In genomic region chr3:62873672-62874397, GRCh38 we compare ENCODE assay signal across 9 cellular contexts. TPM values are rescaled to one million over a fixed set of nuclear protein-coding genes. Genes with fewer than 3 reads are reported as not detected.
DNase-seq lines count a peak whose midpoint lies in the region; ATAC-seq and TF ChIP-seq lines count a peak whose summit lies in the region.
"Had no signal": no experiment of that assay in that cellular context is flagged by ENCODE, and none has a peak within 500 bp of the region (broad histone marks: within the 10 kb centered on the region; RNA-seq: fewer than 3 reads in every experiment).

No MANE protein-coding gene starts in this region.

- in situ Hi-C loops in T47D (cut with HindIII; ENCODE audit: low pct_unique_long_range_greater_than_20kb, low sequenced_read_pairs), result no loop called here

- TF ChIP-seq CTCF in GM12875 (IDR thresholded peaks at IDR 0.05; ENCODE audit: borderline replicate concordance, insufficient read depth, low read depth, low read length), result 0 out of 2 replicates have a peak, but pooled peaks have one; percentile 25
- TF ChIP-seq CTCF in testis (IDR thresholded peaks at IDR 0.05), result no peak

- peak; percentile 87 for ATAC-seq in left colon
- no peak for ATAC-seq in HG03159 (IDR thresholded peaks at IDR 0.05; ENCODE audit: unreplicated experiment)
- ATAC-seq in HG02588 (IDR thresholded peaks at IDR 0.05; ENCODE audit: unreplicated experiment), result no peak

- intact Hi-C loops in left colon (cut with DNase I, micrococcal nuclease), result no loop called here
- intact Hi-C loops in testis (cut with DNase I; ENCODE audit: low total_unique reads), result no loop called here

- DNase-seq in NCI-H1930 (lab: John Stamatoyannopoulos, UW) (peak; percentile 68 to 80), T47D (ENCODE audit: low read depth in 1 of 2, low spot score in 1 of 2) (peak; percentile 5 to 11), left colon (peak; percentile 38 to 70), testis (peak; percentile 79), NOMO-1 (lab: John Stamatoyannopoulos, UW; ENCODE audit: unreplicated experiment in 2 of 2) (no peak)

- H3K9me3 ChIP-seq in testis, result no peaks in the 10 kb centered on the region

- TF ChIP-seq POLR2A in testis (IDR thresholded peaks at IDR 0.05), result no peak

- peak overlapping the region; percentile 60 to 64 for H3K27ac ChIP-seq in testis
- H3K27ac ChIP-seq: SK-N-MC had no signal

- H3K4me3 ChIP-seq in GM12875 (ENCODE audit: low read depth, low read length), result peak overlapping the region; percentile 5
- H3K4me3 ChIP-seq in testis, result peak overlapping the region; percentile 54 to 77
- H3K4me3 ChIP-seq: SK-N-MC had no signal

- no peaks in the 10 kb centered on the region for H3K36me3 ChIP-seq in testis (ENCODE audit: low read depth, missing control alignments)

- peaks cover 9% of the 10 kb centered on the region for H3K4me1 ChIP-seq in testis

- H3K27me3 ChIP-seq in testis, result no peaks in the 10 kb centered on the region

- WGBS in testis, 2 donors, result 1% methylated on average over 10 to 45 of the region's 56 CpGs

RNA-seq across cellular contexts. Expression of gene CADPS, which starts 1.4 kb away (rescaled TPM):
- total RNA-seq in left colon, result 1 to 10 TPM; 3.7 to 4.4 TPM
- total RNA-seq in testis, result 10 to 100 TPM; 21.6 to 56.4 TPM
- polyA plus RNA-seq in testis (ENCODE audit: insufficient read depth, low read depth, low replicate concordance), result 8.6 TPM

Comparison
In these comparisons a context has a peak if more than half of its experiments do, and no peak if none do; other contexts are left out.
1. DNase-seq: peak in NCI-H1930 (2 of 2), T47D (2 of 2), left colon (2 of 2) and testis (single experiment); none in NOMO-1 (0 of 2).
2. RNA of gene CADPS, which starts 1.4 kb away (total RNA-seq): 21.6 to 56.4 TPM in testis; 3.7 to 4.4 TPM in left colon; every median in the first group is over 4 times any median in the second.